1 cellular context compared by ENCODE assay signal in genomic region chr15:89184367-89184766, GRCh38.
TF ChIP-seq lines count a peak whose summit lies in the region.

No MANE protein-coding gene starts in this region.

TF ChIP-seq in K562, 482 proteins besides CTCF, POLR2A, EP300 and RAD21:
- 0 out of 4 replicates have a peak, but pooled peaks of 1 of the 2 experiments have one; percentile 7 for TF ChIP-seq SIX5 (IDR thresholded peaks at IDR 0.05; ENCODE audit: borderline replicate concordance in 1 of 2, insufficient read depth in 1 of 2, low read depth in 1 of 2, low read length in 2 of 2)
- TF ChIP-seq MAX (CRISPR knock-in tag; IDR thresholded peaks at IDR 0.05), result peak; percentile 57
- no peak for TF ChIP-seq SMARCC2 (IDR thresholded peaks at IDR 0.05; ENCODE audit: low read depth)
- TF ChIP-seq ZNF277 (CRISPR knock-in tag; IDR thresholded peaks at IDR 0.05; ENCODE audit: borderline replicate concordance), result no peak
